1 cellular context compared by ENCODE assay signal in genomic region chr18:31102020-31102684, GRCh38.
TF ChIP-seq lines count a peak whose summit lies in the region.

DSC2 (minus strand) TSS chr18:31102421; CDS start chr18:31101971, 450 bp downstream.

TF ChIP-seq in HepG2, 621 proteins besides CTCF, POLR2A, EP300 and RAD21 (continued from another document and continues in another):
- TF ChIP-seq ZNF724P (CRISPR knock-in tag; IDR thresholded peaks at IDR 0.05; ENCODE audit: borderline replicate concordance) (no peak), RFXAP (CRISPR knock-in tag; IDR thresholded peaks at IDR 0.05; ENCODE audit: borderline replicate concordance) (no peak), ZNF841 (CRISPR knock-in tag; IDR thresholded peaks at IDR 0.05; ENCODE audit: borderline replicate concordance) (no peak), FOXK1 (CRISPR knock-in tag; IDR thresholded peaks at IDR 0.05; ENCODE audit: borderline replicate concordance, low read depth) (peak; percentile 53; the same call in 1 of the 2 replicates), SP2 (CRISPR knock-in tag; IDR thresholded peaks at IDR 0.05) (no peak; the same call in 1 of the 2 replicates), SNAPC4 (CRISPR knock-in tag; IDR thresholded peaks at IDR 0.05) (no peak), ZNF740 (CRISPR knock-in tag; IDR thresholded peaks at IDR 0.05) (0 out of 2 replicates have a peak, but pooled peaks have one; percentile 49), CENPBD1 (CRISPR knock-in tag; IDR thresholded peaks at IDR 0.05; ENCODE audit: borderline replicate concordance, low read depth) (no peak), TEAD2 (CRISPR knock-in tag; IDR thresholded peaks at IDR 0.05) (no peak), ZNF704 (CRISPR knock-in tag; IDR thresholded peaks at IDR 0.05; ENCODE audit: borderline replicate concordance) (no peak), MYC (CRISPR knock-in tag; IDR thresholded peaks at IDR 0.05; ENCODE audit: borderline replicate concordance) (peak; percentile 37; the same call in 1 of the 2 replicates), FOSL2 (CRISPR knock-in tag; IDR thresholded peaks at IDR 0.05) (peak; percentile 34; the same call in 1 of the 2 replicates), ZNF792 (CRISPR knock-in tag; IDR thresholded peaks at IDR 0.05) (0 out of 2 replicates have a peak, but pooled peaks have one; percentile 27), IRF2 (CRISPR knock-in tag; IDR thresholded peaks at IDR 0.05) (no peak), TFDP2 (CRISPR knock-in tag; IDR thresholded peaks at IDR 0.05) (no peak), NFKBIZ (CRISPR knock-in tag; IDR thresholded peaks at IDR 0.05) (no peak), MATR3 (CRISPR knock-in tag; IDR thresholded peaks at IDR 0.05) (no peak), TEF (CRISPR knock-in tag; IDR thresholded peaks at IDR 0.05) (no peak), ARNT2 (CRISPR knock-in tag; IDR thresholded peaks at IDR 0.05; ENCODE audit: low read depth) (no peak), NR2C2 (CRISPR knock-in tag; IDR thresholded peaks at IDR 0.05; ENCODE audit: borderline replicate concordance) (peak; percentile 52; the same call in 1 of the 2 replicates), SIN3A (IDR thresholded peaks at IDR 0.05; ENCODE audit: borderline replicate concordance, low read depth, low read length) (no peak), ZNF598 (CRISPR knock-in tag; IDR thresholded peaks at IDR 0.05; ENCODE audit: borderline replicate concordance) (no peak), HINFP (CRISPR knock-in tag; IDR thresholded peaks at IDR 0.05; ENCODE audit: low read depth) (no peak), ZNF180 (CRISPR knock-in tag; IDR thresholded peaks at IDR 0.05; ENCODE audit: borderline replicate concordance, low read depth) (no peak), ZNF83 (CRISPR knock-in tag; IDR thresholded peaks at IDR 0.05; ENCODE audit: borderline replicate concordance) (no peak), SP140L (CRISPR knock-in tag; IDR thresholded peaks at IDR 0.05; ENCODE audit: borderline replicate concordance) (no peak), SUZ12 (IDR thresholded peaks at IDR 0.05; ENCODE audit: low read depth, low read length) (no peak), BCL6 (CRISPR knock-in tag; IDR thresholded peaks at IDR 0.05) (peak; percentile 76), ZNF720 (CRISPR knock-in tag; IDR thresholded peaks at IDR 0.05) (no peak), ZNF329 (CRISPR knock-in tag; IDR thresholded peaks at IDR 0.05; ENCODE audit: low read depth) (no peak), ZBTB25 (CRISPR knock-in tag; IDR thresholded peaks at IDR 0.05) (no peak), ZNF224 (CRISPR knock-in tag; IDR thresholded peaks at IDR 0.05) (no peak), ZGPAT (CRISPR knock-in tag; IDR thresholded peaks at IDR 0.05) (peak; percentile 66), ZNF33B (CRISPR knock-in tag; IDR thresholded peaks at IDR 0.05) (no peak), LRRFIP1 (CRISPR knock-in tag; conservative IDR thresholded peaks at IDR 0.05) (no peak), ZBTB39 (CRISPR knock-in tag; IDR thresholded peaks at IDR 0.05) (no peak), HNRNPUL1 (IDR thresholded peaks at IDR 0.05; ENCODE audit: low read depth, low read length) (no peak), SOX13 (IDR thresholded peaks at IDR 0.05) (no peak), SOX13 (CRISPR knock-in tag; conservative IDR thresholded peaks at IDR 0.05 in 1 of 2, IDR thresholded peaks at IDR 0.05 in 1 of 2) (no peak; a peak in 1 of 4 replicates)
